In genomic region chr11:1205121-1205986, GRCh38 we compare ENCODE assay signal across 1 cellular context.
TF ChIP-seq lines count a peak whose summit lies in the region.

No MANE protein-coding gene starts in this region.

TF ChIP-seq in HepG2, 621 proteins besides CTCF, POLR2A, EP300 and RAD21:
- TF ChIP-seq ZNF878 (CRISPR knock-in tag; IDR thresholded peaks at IDR 0.05) (no peak), ZSCAN20 (CRISPR knock-in tag; IDR thresholded peaks at IDR 0.05; ENCODE audit: borderline replicate concordance) (no peak), ZNF691 (CRISPR knock-in tag; IDR thresholded peaks at IDR 0.05; ENCODE audit: borderline replicate concordance, low read depth) (no peak), FOXA3 (CRISPR knock-in tag; IDR thresholded peaks at IDR 0.05) (no peak), NAIF1 (CRISPR knock-in tag; IDR thresholded peaks at IDR 0.05; ENCODE audit: borderline replicate concordance) (no peak), ZNF543 (CRISPR knock-in tag; IDR thresholded peaks at IDR 0.05) (no peak), ZNF609 (CRISPR knock-in tag; IDR thresholded peaks at IDR 0.05; ENCODE audit: borderline replicate concordance) (no peak), MNT (IDR thresholded peaks at IDR 0.05) (no peak), ZNF710 (CRISPR knock-in tag; IDR thresholded peaks at IDR 0.05; ENCODE audit: borderline replicate concordance) (no peak), RARA (CRISPR knock-in tag; IDR thresholded peaks at IDR 0.05) (no peak), DMTF1 (CRISPR knock-in tag; IDR thresholded peaks at IDR 0.05) (no peak), ZFP91 (CRISPR knock-in tag; IDR thresholded peaks at IDR 0.05; ENCODE audit: borderline replicate concordance) (no peak)
